19 cellular contexts compared by ENCODE assay signal in the genomic region with DNA sequence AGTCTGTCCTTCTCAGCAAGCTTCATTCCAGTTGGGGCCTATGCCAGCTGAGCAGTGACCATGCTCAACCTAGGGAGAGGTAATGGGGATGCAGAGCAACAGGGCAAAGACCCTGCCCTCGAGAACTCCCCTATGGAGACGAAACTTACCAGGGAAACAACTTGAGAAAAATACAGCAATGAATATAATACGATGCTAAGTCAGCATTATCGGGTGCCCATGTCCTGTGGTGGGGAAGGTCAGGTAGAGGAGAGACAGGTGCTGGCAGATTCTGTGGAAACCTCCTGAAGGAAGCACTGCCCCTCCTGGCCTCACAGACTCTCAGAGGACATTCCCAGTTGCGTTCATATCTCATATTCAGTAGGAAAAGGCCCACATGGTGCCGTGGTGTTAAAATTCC.
"Had no signal": no experiment of that assay in that cellular context is flagged by ENCODE, and none has a peak within 500 bp of the region (broad histone marks: within the 10 kb centered on the region; RNA-seq: fewer than 3 reads in every experiment).

No MANE protein-coding gene starts in this region.

- H3K27ac ChIP-seq: colonic mucosa, left lung, neutrophil, ovary had no signal

- H3K9me3 ChIP-seq: colonic mucosa, left lung, neutrophil, ovary, prostate gland, tibial nerve had no signal

- H3K36me3 ChIP-seq: colonic mucosa, left lung, neutrophil, ovary had no signal

- ATAC-seq: activated CD4-positive, CD25-positive, alpha-beta regulatory T cell treated with anti-CD3 and anti-CD28 coated beads, Interleukin-2, amount 50 U/mL, for 24 hours; activated CD8-positive, alpha-beta T cell treated with anti-CD3 and anti-CD28 coated beads for 36 hours; activated naive CD4-positive, alpha-beta T cell treated with anti-CD3 and anti-CD28 coated beads, Interleukin-2, amount 50 U/mL, for 72 hours; left lung; stimulated activated naive CD8-positive, alpha-beta T cell treated with anti-CD3 and anti-CD28 coated beads, Interleukin-15, Interleukin-2, amounts not matched to agents 100 U/mL and 50 U/mL, for 24 hours had no signal

- H3K4me1 ChIP-seq: colonic mucosa had no signal

- FAIRE-seq: urothelium cell line had no signal

- H3K4me3 ChIP-seq: colonic mucosa, left lung, lung, ovary, prostate gland, tibial nerve had no signal

- DNase-seq: activated CD4-positive, alpha-beta T cell treated with anti-CD3 and anti-CD28 coated beads, Interleukin-2, amount 10 ng/mL, durations not matched to agents 7 days and 5 days; activated CD8-positive, alpha-beta T cell treated with anti-CD3 and anti-CD28 coated beads for 36 hours; activated T-cell treated with anti-CD3 and anti-CD28 coated beads, Interleukin-2, amount 50 U/mL, for 1 hour; aorta; colonic mucosa; left lung; naive B cell; stimulated activated CD4-positive, alpha-beta T cell treated with anti-CD3 and anti-CD28 coated beads, Interleukin-12 subunit alpha, Interleukin-12 subunit beta, amount 100 ng/mL, for 4 hours; stimulated activated CD4-positive, alpha-beta T cell treated with anti-CD3 and anti-CD28 coated beads, Interleukin-4, amount 100 ng/mL, for 4 hours; stimulated activated naive CD8-positive, alpha-beta T cell treated with anti-CD3 and anti-CD28 coated beads, Interleukin-15, Interleukin-2, amounts not matched to agents 100 U/mL and 50 U/mL, for 24 hours; substantia nigra had no signal

- H3K27me3 ChIP-seq: colonic mucosa, left lung, neutrophil, ovary, tibial nerve had no signal
